Comparison of ENCODE assay signal across 20 cellular contexts in genomic region chr13:94535775-94536174, GRCh38. TPM values are rescaled to one million over a fixed set of nuclear protein-coding genes. Genes with fewer than 3 reads are reported as not detected.
"Had no signal": no experiment of that assay in that cellular context is flagged by ENCODE, and none has a peak within 500 bp of the region (broad histone marks: within the 10 kb centered on the region; RNA-seq: fewer than 3 reads in every experiment).

No MANE protein-coding gene starts in this region.

- H3K4me3 Mint-ChIP-seq: memory B cell, nephron had no signal

- DNase-seq: dermis blood vessel endothelial cell; erythroblast; kidney; left cardiac atrium; left ventricle myocardium inferior; lower lobe of right lung; midbrain; occipital lobe; pancreas; right cardiac atrium; small intestine; stimulated activated CD4-positive, alpha-beta T cell treated with anti-CD3 and anti-CD28 coated beads, Interleukin-2, amount 100 ng/mL, for 48 hours; stimulated activated naive CD8-positive, alpha-beta T cell treated with anti-CD3 and anti-CD28 coated beads, Interleukin-15, Interleukin-2, amounts not matched to agents 100 U/mL and 50 U/mL, for 24 hours; tibial artery; upper lobe of right lung had no signal

- H3K36me3 Mint-ChIP-seq: memory B cell had no signal

- H3K4me1 Mint-ChIP-seq: nephron had no signal

- H3K36me3 ChIP-seq: left ventricle myocardium inferior, lower lobe of right lung, pancreas, tibial artery, upper lobe of right lung, vagina had no signal

- H3K9me3 ChIP-seq: lower lobe of right lung, pancreas, tibial artery, upper lobe of right lung, vagina had no signal

- H3K27me3 ChIP-seq: foreskin keratinocyte, pancreas, tibial artery, upper lobe of right lung, vagina had no signal

- H3K27ac Mint-ChIP-seq: memory B cell, nephron, progenitor cell of endocrine pancreas had no signal

- H3K27ac ChIP-seq: foreskin keratinocyte, left ventricle myocardium inferior, lower lobe of right lung, pancreas, tibial artery, upper lobe of right lung, vagina had no signal

- H3K4me1 ChIP-seq: foreskin keratinocyte, left ventricle myocardium inferior, lower lobe of right lung, pancreas, tibial artery, upper lobe of right lung, vagina had no signal

- H3K4me3 ChIP-seq: left ventricle myocardium inferior, lower lobe of right lung, pancreas, tibial artery, upper lobe of right lung, vagina had no signal

- ATAC-seq: foreskin keratinocyte, left cardiac atrium, lower lobe of right lung, pancreas, right cardiac atrium, upper lobe of right lung had no signal

RNA-seq across cellular contexts. Expression of gene DCT, which starts 56.3 kb away (rescaled TPM):
- total RNA-seq: dermis blood vessel endothelial cell, foreskin keratinocyte, progenitor cell of endocrine pancreas, upper lobe of right lung, vagina had no signal
